Comparison of ENCODE assay signal across 17 cellular contexts in the genomic region with DNA sequence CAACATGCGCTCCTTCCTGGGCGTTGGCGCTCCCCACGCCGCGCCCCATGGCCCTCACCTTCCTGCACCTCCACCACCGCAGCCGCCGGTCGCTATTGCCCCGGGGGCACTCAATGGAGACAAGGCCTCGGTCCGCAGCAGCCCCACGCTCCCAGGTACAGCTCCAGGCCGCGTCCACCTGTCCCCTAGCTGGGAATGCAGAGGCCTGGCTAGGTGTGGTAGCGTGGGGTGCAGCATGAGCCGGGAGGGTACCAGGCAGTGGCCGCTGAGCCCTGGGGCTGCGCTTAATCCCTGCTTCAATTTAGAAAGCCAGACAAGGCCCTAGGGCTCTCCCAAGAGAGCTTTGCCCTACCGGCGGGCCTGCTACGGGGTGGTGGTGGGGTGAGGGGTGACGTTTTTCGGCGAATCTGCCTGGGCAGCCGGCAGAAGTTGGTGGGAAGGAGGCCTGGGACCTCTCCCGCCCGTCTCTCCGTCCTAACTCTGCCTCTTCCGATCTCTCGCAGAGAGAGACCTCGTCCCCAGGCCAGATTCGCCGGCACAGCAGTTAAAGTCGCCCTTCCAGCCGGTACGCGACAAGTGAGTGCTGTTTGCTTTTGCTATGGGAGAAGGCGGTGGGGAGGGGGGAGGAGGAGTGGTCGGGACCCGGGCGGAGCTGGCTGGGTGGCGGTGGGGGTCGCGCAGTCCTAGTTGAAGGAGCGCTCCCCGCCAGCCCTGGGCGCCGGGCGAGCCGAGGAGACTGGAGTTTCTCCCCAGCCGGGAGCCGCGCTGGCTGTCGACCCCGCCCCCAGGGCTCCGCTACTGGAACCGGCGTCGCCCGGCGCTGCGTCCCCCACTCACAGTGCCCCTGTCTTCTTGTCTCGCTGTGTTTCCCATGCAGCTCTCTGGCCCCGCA. TPM values are rescaled to one million over a fixed set of nuclear protein-coding genes. Genes with fewer than 3 reads are reported as not detected.
DNase-seq lines count a peak whose midpoint lies in the region; ATAC-seq and TF ChIP-seq lines count a peak whose summit lies in the region.
"Had no signal": no experiment of that assay in that cellular context is flagged by ENCODE, and none has a peak within 500 bp of the region (broad histone marks: within the 10 kb centered on the region; RNA-seq: fewer than 3 reads in every experiment).

No MANE protein-coding gene starts in this region.

- peak overlapping the region; percentile 69 for H3K4me3 Mint-ChIP-seq in WTC11
- H3K4me3 Mint-ChIP-seq: CD8-positive, alpha-beta T cell; stimulated activated naive CD8-positive, alpha-beta T cell treated with anti-CD3 and anti-CD28 coated beads, Interleukin-15, Interleukin-2, amounts not matched to agents 100 ng/mL and 50 ng/mL, for 24 hours had no signal

- intact Hi-C loops in posterior vena cava (cut with DNase I) (no loop called here), adrenal gland (cut with DNase I) (no loop called here)

- H3K27me3 ChIP-seq in iPS-18a (ENCODE audit: control insufficient read depth, insufficient read depth, low read length) (peaks cover 94% of the 10 kb centered on the region), adrenal gland (peaks cover 81% of the 10 kb centered on the region)

- POLR2A ChIA-PET in WTC11 (lab: Charles Lee), result no interaction called here

- no peaks in the 10 kb centered on the region for H3K9me3 Mint-ChIP-seq in WTC11
- H3K9me3 Mint-ChIP-seq: CD8-positive, alpha-beta T cell; stimulated activated naive CD8-positive, alpha-beta T cell treated with anti-CD3 and anti-CD28 coated beads, Interleukin-15, Interleukin-2, amounts not matched to agents 100 ng/mL and 50 ng/mL, for 24 hours had no signal

- H3K27me3 Mint-ChIP-seq in WTC11 (ENCODE audit: low read depth), result peaks cover 91% of the 10 kb centered on the region

- H3K27ac ChIP-seq in iPS-18a (ENCODE audit: low read length) (no peak overlapping the region), adrenal gland (no peak overlapping the region)

- CTCF ChIA-PET in WTC11 (lab: Charles Lee), result interaction anchor here (0.7 to 1.9 kb wide), 5 partner anchors 8 to 963 kb away, joined by 3 to 17 read pairs (median 4); no protein-coding TSS in a partner anchor

- no peaks in the 10 kb centered on the region for H3K36me3 ChIP-seq in iPS-18a (ENCODE audit: control insufficient read depth, low read depth, low read length)
- no peaks in the 10 kb centered on the region for H3K36me3 ChIP-seq in adrenal gland (replicated peaks in 1 of 2)

- H3K27ac Mint-ChIP-seq in WTC11, result no peak overlapping the region
- H3K27ac Mint-ChIP-seq: CD8-positive, alpha-beta T cell; stimulated activated naive CD8-positive, alpha-beta T cell treated with anti-CD3 and anti-CD28 coated beads, Interleukin-15, Interleukin-2, amounts not matched to agents 100 ng/mL and 50 ng/mL, for 24 hours had no signal

- WGBS in adrenal gland, 4 donors, result 2 to 12% (median 4%) methylated on average over 17 to 66 of the region's 66 CpGs

- peak; percentile 24 for ATAC-seq in WTC11
- ATAC-seq: CD8-positive, alpha-beta T cell; esophagus mucosa had no signal

- H3K4me3 ChIP-seq in iPS-18a (ENCODE audit: low read length) (peak overlapping the region; percentile 50), adrenal gland (no peak overlapping the region)

- DNase-seq in GM20000 (ENCODE audit: low spot score) (peak; percentile 31), WTC11 (ENCODE audit: low spot score) (peak; percentile 76), posterior vena cava (ENCODE audit: low spot score) (peak; percentile 81), adrenal gland (no peak), OCI-M2 (lab: John Stamatoyannopoulos, UW; ENCODE audit: unreplicated experiment) (no peak), NCI-H510A treated with DMSO at 0.1 percent for 48 hours (lab: John Stamatoyannopoulos, UW) (no peak)
- DNase-seq: activated CD4-positive, alpha-beta T cell treated with anti-CD3 and anti-CD28 coated beads, Interleukin-2, amount 50 U/mL, for 4 hours; activated gamma-delta T cell; caudate nucleus; CD8-positive, alpha-beta T cell; IMR-90; NCI-H1105 treated with DMSO at 0.1 percent for 48 hours; NCI-H774; stimulated activated CD4-positive, alpha-beta T cell treated with anti-CD3 and anti-CD28 coated beads, Interleukin-4, amount 100 ng/mL, for 24 hours had no signal

- TF ChIP-seq POLR2A in adrenal gland (IDR thresholded peaks at IDR 0.05), result no peak

- H3K9ac ChIP-seq in iPS-18a (ENCODE audit: low read length), result no peak overlapping the region

- H3K9me3 ChIP-seq in iPS-18a (ENCODE audit: control insufficient read depth, low read depth, low read length) (no peaks in the 10 kb centered on the region), adrenal gland (replicated peaks in 1 of 3) (no peaks in the 10 kb centered on the region)

- H3K36me3 Mint-ChIP-seq in WTC11, result no peaks in the 10 kb centered on the region; the same call in 1 of the 2 replicates
- H3K36me3 Mint-ChIP-seq: CD8-positive, alpha-beta T cell had no signal

- no peak for TF ChIP-seq CTCF in GM20000 (IDR thresholded peaks at IDR 0.05; ENCODE audit: extremely low read depth, missing control alignments)
- TF ChIP-seq CTCF in WTC11 (IDR thresholded peaks at IDR 0.05), result no peak
- no peak for TF ChIP-seq CTCF in adrenal gland (IDR thresholded peaks at IDR 0.05)

- peaks cover 38% of the 10 kb centered on the region for H3K4me1 Mint-ChIP-seq in WTC11

- H3K4me1 ChIP-seq in iPS-18a (ENCODE audit: control insufficient read depth, low read depth, low read length), result peaks cover 26% of the 10 kb centered on the region
- peaks cover 0 to under 1% of the 10 kb centered on the region in 2 donors for H3K4me1 ChIP-seq in adrenal gland (replicated peaks in 1 of 2)

TF ChIP-seq in WTC11, 78 proteins besides CTCF, POLR2A, EP300 and RAD21 (continues in another document):
- 0 out of 2 replicates have a peak, but pooled peaks have one; percentile 18 for TF ChIP-seq FOXK1 (CRISPR knock-in tag; IDR thresholded peaks at IDR 0.05)
- TF ChIP-seq IRF2 (CRISPR knock-in tag; IDR thresholded peaks at IDR 0.05; ENCODE audit: borderline replicate concordance, low read depth), result no peak
- TF ChIP-seq TEAD4 (CRISPR knock-in tag; IDR thresholded peaks at IDR 0.05), result no peak
- TF ChIP-seq SOX15 (CRISPR knock-in tag; IDR thresholded peaks at IDR 0.05), result no peak
- peak; percentile 3; the same call in 1 of the 2 replicates for TF ChIP-seq CBFB (CRISPR knock-in tag; IDR thresholded peaks at IDR 0.05; ENCODE audit: low read depth)
- TF ChIP-seq, protein P1, sequence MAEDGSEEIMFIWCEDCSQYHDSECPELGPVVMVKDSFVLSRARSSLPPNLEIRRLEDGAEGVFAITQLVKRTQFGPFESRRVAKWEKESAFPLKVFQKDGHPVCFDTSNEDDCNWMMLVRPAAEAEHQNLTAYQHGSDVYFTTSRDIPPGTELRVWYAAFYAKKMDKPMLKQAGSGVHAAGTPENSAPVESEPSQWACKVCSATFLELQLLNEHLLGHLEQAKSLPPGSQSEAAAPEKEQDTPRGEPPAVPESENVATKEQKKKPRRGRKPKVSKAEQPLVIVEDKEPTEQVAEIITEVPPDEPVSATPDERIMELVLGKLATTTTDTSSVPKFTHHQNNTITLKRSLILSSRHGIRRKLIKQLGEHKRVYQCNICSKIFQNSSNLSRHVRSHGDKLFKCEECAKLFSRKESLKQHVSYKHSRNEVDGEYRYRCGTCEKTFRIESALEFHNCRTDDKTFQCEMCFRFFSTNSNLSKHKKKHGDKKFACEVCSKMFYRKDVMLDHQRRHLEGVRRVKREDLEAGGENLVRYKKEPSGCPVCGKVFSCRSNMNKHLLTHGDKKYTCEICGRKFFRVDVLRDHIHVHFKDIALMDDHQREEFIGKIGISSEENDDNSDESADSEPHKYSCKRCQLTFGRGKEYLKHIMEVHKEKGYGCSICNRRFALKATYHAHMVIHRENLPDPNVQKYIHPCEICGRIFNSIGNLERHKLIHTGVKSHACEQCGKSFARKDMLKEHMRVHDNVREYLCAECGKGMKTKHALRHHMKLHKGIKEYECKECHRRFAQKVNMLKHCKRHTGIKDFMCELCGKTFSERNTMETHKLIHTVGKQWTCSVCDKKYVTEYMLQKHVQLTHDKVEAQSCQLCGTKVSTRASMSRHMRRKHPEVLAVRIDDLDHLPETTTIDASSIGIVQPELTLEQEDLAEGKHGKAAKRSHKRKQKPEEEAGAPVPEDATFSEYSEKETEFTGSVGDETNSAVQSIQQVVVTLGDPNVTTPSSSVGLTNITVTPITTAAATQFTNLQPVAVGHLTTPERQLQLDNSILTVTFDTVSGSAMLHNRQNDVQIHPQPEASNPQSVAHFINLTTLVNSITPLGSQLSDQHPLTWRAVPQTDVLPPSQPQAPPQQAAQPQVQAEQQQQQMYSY (CRISPR knock-in tag; IDR thresholded peaks at IDR 0.05), result no peak
- TF ChIP-seq, protein P2, sequence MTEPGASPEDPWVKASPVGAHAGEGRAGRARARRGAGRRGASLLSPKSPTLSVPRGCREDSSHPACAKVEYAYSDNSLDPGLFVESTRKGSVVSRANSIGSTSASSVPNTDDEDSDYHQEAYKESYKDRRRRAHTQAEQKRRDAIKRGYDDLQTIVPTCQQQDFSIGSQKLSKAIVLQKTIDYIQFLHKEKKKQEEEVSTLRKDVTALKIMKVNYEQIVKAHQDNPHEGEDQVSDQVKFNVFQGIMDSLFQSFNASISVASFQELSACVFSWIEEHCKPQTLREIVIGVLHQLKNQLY (CRISPR knock-in tag; IDR thresholded peaks at IDR 0.05), result no peak
- no peak for TF ChIP-seq ELF4 (CRISPR knock-in tag; IDR thresholded peaks at IDR 0.05; ENCODE audit: low read depth)
- TF ChIP-seq ZNF317 (CRISPR knock-in tag; IDR thresholded peaks at IDR 0.05; ENCODE audit: borderline replicate concordance, low read depth), result no peak

RNA-seq across cellular contexts. Expression of a gene that starts 4.7 kb away (rescaled TPM):
- total RNA-seq in WTC11 (2021), result 14.1 to 21.0 TPM (median 14.8 TPM) in 3 replicates
- total RNA-seq in posterior vena cava, result under 1 TPM in 1 of 2 donors, not detected in 1; 0.14 TPM
- total RNA-seq in adrenal gland, result not detected
- polyA plus RNA-seq in adrenal gland, result under 1 TPM in 1 of 3 donors, not detected in 2; 0.07 TPM
- total RNA-seq: CD8-positive, alpha-beta T cell; IMR-90 had no signal
- polyA plus RNA-seq: IMR-90 had no signal

Comparison
In these comparisons a context has a peak if more than half of its experiments do, and no peak if none do; other contexts are left out.
1. DNase-seq: peak in GM20000 (single experiment), WTC11 (single experiment) and posterior vena cava (single experiment); none in adrenal gland (0 of 7), OCI-M2 (single experiment) and NCI-H510A treated with DMSO at 0.1 percent for 48 hours (single experiment).
2. RNA of a gene that starts 4.7 kb away (total RNA-seq): 14.1 to 21.0 TPM in WTC11; 0.14 TPM in posterior vena cava and not detected in adrenal gland; every median in the first group is over 10 times any median in the second.